Comparison of ENCODE assay signal across 19 cellular contexts in genomic region chr22:32538516-32538915, GRCh38.
"Had no signal": no experiment of that assay in that cellular context is flagged by ENCODE, and none has a peak within 500 bp of the region (broad histone marks: within the 10 kb centered on the region; RNA-seq: fewer than 3 reads in every experiment).

No MANE protein-coding gene starts in this region.

- H3K9me3 ChIP-seq: left lung, mucosa of descending colon, neutrophil, ovary, suprapubic skin, thyroid gland had no signal

- H3K4me1 ChIP-seq: foreskin keratinocyte had no signal

- DNase-seq: central memory CD4-positive, alpha-beta T cell; effector CD4-positive, alpha-beta T cell; endodermal cell; erythroblast; foreskin keratinocyte; heart right ventricle; islet precursor cell; left lung; mucosa of descending colon; naive thymus-derived CD8-positive, alpha-beta T cell; ovary; right cardiac atrium; small intestine; stimulated activated CD4-positive, alpha-beta T cell treated with anti-CD3 and anti-CD28 coated beads, Interleukin-2, amount 100 ng/mL, for 48 hours; stimulated activated naive CD4-positive, alpha-beta T cell treated with Interleukin-2 at 50 U/mL for 16 hours; thyroid gland had no signal

- H3K36me3 ChIP-seq: heart right ventricle, left lung, neutrophil, ovary, suprapubic skin, thyroid gland had no signal

- H3K27me3 ChIP-seq: foreskin keratinocyte, heart right ventricle, left lung, ovary, suprapubic skin, thyroid gland had no signal

- H3K27ac ChIP-seq: coronary artery, foreskin keratinocyte, neutrophil, ovary, suprapubic skin had no signal

- ATAC-seq: foreskin keratinocyte; heart right ventricle; left lung; mucosa of descending colon; naive thymus-derived CD8-positive, alpha-beta T cell; right cardiac atrium had no signal

- H3K4me3 ChIP-seq: coronary artery, heart right ventricle, left lung, mucosa of descending colon, ovary, suprapubic skin, thyroid gland had no signal
